Comparison of ENCODE assay signal across 21 cellular contexts in the genomic region with DNA sequence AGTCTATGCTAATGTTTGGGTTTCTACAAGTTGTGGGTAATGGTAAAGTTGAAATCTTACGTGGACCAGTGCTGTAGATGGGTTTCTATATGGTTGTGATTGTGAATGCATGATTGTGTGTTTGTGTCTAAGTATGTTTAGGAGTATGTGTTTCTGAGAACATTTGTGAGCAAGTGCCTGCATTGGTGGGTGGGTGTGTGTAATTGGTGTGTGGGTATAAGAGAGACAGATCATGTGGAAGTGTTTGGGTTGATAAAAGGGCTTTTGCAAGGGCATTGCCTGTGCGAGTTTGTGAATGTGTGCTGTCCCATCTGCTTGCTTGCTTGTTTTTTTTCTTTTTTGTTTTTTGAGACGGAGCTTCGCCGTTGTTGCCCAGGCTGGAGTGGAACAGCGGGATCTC. TPM values are rescaled to one million over a fixed set of nuclear protein-coding genes. Genes with fewer than 3 reads are reported as not detected.
"Had no signal": no experiment of that assay in that cellular context is flagged by ENCODE, and none has a peak within 500 bp of the region (broad histone marks: within the 10 kb centered on the region; RNA-seq: fewer than 3 reads in every experiment).

No MANE protein-coding gene starts in this region.

- H3K27ac ChIP-seq: colonic mucosa, neutrophil, pancreas, thoracic aorta had no signal

- H3K4me3 Mint-ChIP-seq: activated T-cell treated with anti-CD3 and anti-CD28 coated beads, Interleukin-2, amount 50 U/mL, for 4 hours; central memory CD8-positive, alpha-beta T cell; stimulated activated memory B cell treated with anti-CD40 and anti-IgM and Interleukin-4, amounts not matched to agents 10 μg/mL and 1 μg/mL and 100 μg/mL, for 72 hours had no signal

- H3K9me3 Mint-ChIP-seq: activated T-cell treated with anti-CD3 and anti-CD28 coated beads, Interleukin-2, amount 50 U/mL, for 4 hours; central memory CD8-positive, alpha-beta T cell; stimulated activated memory B cell treated with anti-CD40 and anti-IgM and Interleukin-4, amounts not matched to agents 10 μg/mL and 1 μg/mL and 100 μg/mL, for 72 hours had no signal

- DNase-seq: activated CD4-positive, alpha-beta T cell treated with anti-CD3 and anti-CD28 coated beads, Interleukin-2, amount 50 U/mL, for 1 hour; activated CD8-positive, alpha-beta memory T cell treated with anti-CD3 and anti-CD28 coated beads, Interleukin-2, amount 50 U/mL, for 4 hours; activated naive CD4-positive, alpha-beta T cell treated with anti-CD3 and anti-CD28 coated beads, Interleukin-2, amount 50 U/mL, for 16 hours; activated T-cell treated with anti-CD3 and anti-CD28 coated beads, Interleukin-2, amount 50 U/mL, for 4 hours; aorta; colonic mucosa; head of caudate nucleus; kidney; stimulated activated CD4-positive, alpha-beta T cell treated with anti-CD3 and anti-CD28 coated beads, Interleukin-4, amount 100 ng/mL, for 4 hours; T-helper 1 cell; T-helper 9 cell had no signal

- ATAC-seq: activated CD4-positive, CD25-positive, alpha-beta regulatory T cell treated with anti-CD3 and anti-CD28 coated beads, Interleukin-2, amount 50 U/mL, for 24 hours; activated T-cell treated with anti-CD3 and anti-CD28 coated beads, Interleukin-2, amount 50 U/mL, for 4 hours; left lobe of liver; pancreas; sciatic nerve; stimulated activated memory B cell treated with anti-CD40 and anti-IgM and Interleukin-4, amounts not matched to agents 10 μg/mL and 1 μg/mL and 100 μg/mL, for 72 hours had no signal

- H3K27me3 ChIP-seq: colonic mucosa, neutrophil, pancreas had no signal

- H3K36me3 Mint-ChIP-seq: stimulated activated memory B cell treated with anti-CD40 and anti-IgM and Interleukin-4, amounts not matched to agents 10 μg/mL and 1 μg/mL and 100 μg/mL, for 72 hours had no signal

- H3K4me1 ChIP-seq: colonic mucosa, pancreas had no signal

- H3K4me1 Mint-ChIP-seq: central memory CD8-positive, alpha-beta T cell; stimulated activated memory B cell treated with anti-CD40 and anti-IgM and Interleukin-4, amounts not matched to agents 10 μg/mL and 1 μg/mL and 100 μg/mL, for 72 hours had no signal

- H3K36me3 ChIP-seq: colonic mucosa, neutrophil, pancreas, thoracic aorta had no signal

- H3K4me2 ChIP-seq: smooth muscle cell had no signal

- H3K27me3 Mint-ChIP-seq: central memory CD8-positive, alpha-beta T cell; stimulated activated memory B cell treated with anti-CD40 and anti-IgM and Interleukin-4, amounts not matched to agents 10 μg/mL and 1 μg/mL and 100 μg/mL, for 72 hours had no signal

- H3K27ac Mint-ChIP-seq: stimulated activated memory B cell treated with anti-CD40 and anti-IgM and Interleukin-4, amounts not matched to agents 10 μg/mL and 1 μg/mL and 100 μg/mL, for 72 hours had no signal

- H3K9me3 ChIP-seq: colonic mucosa, neutrophil, pancreas, thoracic aorta had no signal

- H3K4me3 ChIP-seq: colonic mucosa, pancreas, smooth muscle cell, thoracic aorta had no signal

RNA-seq across cellular contexts. Expression of gene COX4I2, which starts 58.5 kb away (rescaled TPM):
- total RNA-seq: activated T-cell treated with anti-CD3 and anti-CD28 coated beads, Interleukin-2, amount 50 U/mL, for 4 hours; left lobe of liver; lung microvascular endothelial cell; smooth muscle cell had no signal
